In genomic region chr10:124669141-124669823, GRCh38 we compare ENCODE assay signal across 16 cellular contexts.
DNase-seq lines count a peak whose midpoint lies in the region; ATAC-seq and TF ChIP-seq lines count a peak whose summit lies in the region.
"Had no signal": no experiment of that assay in that cellular context is flagged by ENCODE, and none has a peak within 500 bp of the region (broad histone marks: within the 10 kb centered on the region; RNA-seq: fewer than 3 reads in every experiment).

No MANE protein-coding gene starts in this region.

- H3K4me2 ChIP-seq in neuronal stem cell (ENCODE audit: insufficient read depth, low read length, poor library complexity, severe bottlenecking) = no peak overlapping the region

- H3K79me1 ChIP-seq in neuronal stem cell (ENCODE audit: low read depth, low read length) = peaks cover 20% of the 10 kb centered on the region

- no peak overlapping the region for H3K23ac ChIP-seq in neuronal stem cell (ENCODE audit: low read depth, low read length, poor library complexity)

- WGBS in esophagus squamous epithelium, 2 donors = 96 to 100% methylated on average over 1 to 4 of the region's 20 CpGs
- no CpG with 5 or more reads among the region's 20 CpGs for WGBS in neuronal stem cell (ENCODE audit: extremely low coverage in 2 of 2, insufficient read length in 2 of 2, insufficient replicate concordance in 1 of 2), 2 donors
- WGBS in thyroid gland, 2 donors = 81 to 92% methylated on average over 8 to 19 of the region's 20 CpGs

- H2AFZ ChIP-seq in neuronal stem cell (ENCODE audit: low read length) = no peak overlapping the region

- H2AK5ac ChIP-seq in neuronal stem cell (ENCODE audit: low read depth, low read length) = peak overlapping the region; percentile 67

- H3K4me1 ChIP-seq in esophagus squamous epithelium (peaks cover 44 to 95% (median 52%) of the 10 kb centered on the region in 3 donors), neuronal stem cell (ENCODE audit: control insufficient read depth in 2 of 2, insufficient read depth in 1 of 2, low read depth in 1 of 2, low read length in 2 of 2) (peaks cover 9 to 38% of the 10 kb centered on the region in 2 donors), thyroid gland (peaks cover 64 to 94% of the 10 kb centered on the region in 2 donors)

- H3K4me3 ChIP-seq in esophagus squamous epithelium (no peak overlapping the region), neuronal stem cell (ENCODE audit: low read length in 2 of 2) (no peak overlapping the region), thyroid gland (replicated peaks in 1 of 3) (no peak overlapping the region)

- H3K36me3 ChIP-seq in esophagus squamous epithelium (peaks cover 0 to 72% (median 5%) of the 10 kb centered on the region in 3 donors), neuronal stem cell (replicated peaks in 1 of 2; ENCODE audit: control insufficient read depth in 2 of 2, insufficient read depth in 2 of 2, low read length in 2 of 2) (peaks cover 6 to 59% of the 10 kb centered on the region in 2 donors), thyroid gland (no peaks in the 10 kb centered on the region)

- H3K27me3 ChIP-seq in esophagus squamous epithelium = no peaks in the 10 kb centered on the region
- no peaks in the 10 kb centered on the region for H3K27me3 ChIP-seq in neuronal stem cell (ENCODE audit: control insufficient read depth in 3 of 3, insufficient read depth in 3 of 3, low read depth in 1 of 3, low read length in 3 of 3)
- no peaks in the 10 kb centered on the region for H3K27me3 ChIP-seq in thyroid gland

- H3K27ac ChIP-seq in esophagus squamous epithelium (peak overlapping the region in 3 of 4 donors; percentile 32 to 64 (median 46)), neuronal stem cell (replicated peaks; ENCODE audit: low read length) (no peak overlapping the region), thyroid gland (peak overlapping the region in 2 of 3 donors; percentile 34 to 95)

- H2BK12ac ChIP-seq in neuronal stem cell (ENCODE audit: low read length) = no peak overlapping the region

- in situ Hi-C loops in G401 (cut with HindIII; ENCODE audit: low sequenced_read_pairs) = no loop called here

- no peak overlapping the region for H4K8ac ChIP-seq in neuronal stem cell (ENCODE audit: low read depth, low read length)

- TF ChIP-seq POLR2A in esophagus squamous epithelium (IDR thresholded peaks at IDR 0.05) (no peak), thyroid gland (IDR thresholded peaks at IDR 0.05) (no peak)

- no peak overlapping the region for H2BK15ac ChIP-seq in neuronal stem cell (ENCODE audit: low read length)

- no peak for TF ChIP-seq CTCF in esophagus squamous epithelium (IDR thresholded peaks at IDR 0.05)
- no peak for TF ChIP-seq CTCF in thyroid gland (IDR thresholded peaks at IDR 0.05)
- TF ChIP-seq CTCF in GM10266 (IDR thresholded peaks at IDR 0.05; ENCODE audit: control insufficient read depth, insufficient read depth, low read depth, missing control alignments) = no peak

- intact Hi-C loops in esophagus squamous epithelium (cut with DNase I) (no loop called here), thyroid gland (cut with DNase I) (no loop called here)

- H4K91ac ChIP-seq in neuronal stem cell (ENCODE audit: low read depth, low read length, poor library complexity) = no peak overlapping the region

- H3K18ac ChIP-seq in neuronal stem cell (ENCODE audit: low read length) = peak overlapping the region; percentile 53

- no peaks in the 10 kb centered on the region for H3K9me3 ChIP-seq in esophagus squamous epithelium
- no peaks in the 10 kb centered on the region for H3K9me3 ChIP-seq in neuronal stem cell (replicated peaks in 1 of 2; ENCODE audit: control insufficient read depth in 2 of 2, insufficient read depth in 1 of 2, low read depth in 1 of 2, low read length in 2 of 2)
- no peaks in the 10 kb centered on the region for H3K9me3 ChIP-seq in thyroid gland

- H3K9ac ChIP-seq in neuronal stem cell (ENCODE audit: low read depth, low read length, poor library complexity) = no peak overlapping the region

- no peak for ATAC-seq in GM18867 (IDR thresholded peaks at IDR 0.05; ENCODE audit: unreplicated experiment)

- H3K4ac ChIP-seq in neuronal stem cell (ENCODE audit: low read length) = no peak overlapping the region

- H2BK120ac ChIP-seq in neuronal stem cell (ENCODE audit: low read depth, low read length) = no peak overlapping the region

- H3K14ac ChIP-seq in neuronal stem cell (ENCODE audit: low read length) = no peak overlapping the region

- peak; percentile 49 for DNase-seq in G401 (ENCODE audit: low spot score)
- no peak for DNase-seq in esophagus squamous epithelium (lab: John Stamatoyannopoulos, UW)
- DNase-seq in neuronal stem cell (ENCODE audit: low spot score) = no peak
- DNase-seq in thyroid gland = no peak
- no peak for DNase-seq in GM10266 (ENCODE audit: extremely low spot score)
- no peak for DNase-seq in mucosa of gallbladder (ENCODE audit: low spot score)
- DNase-seq: activated CD4-positive, alpha-beta T cell treated with anti-CD3 and anti-CD28 coated beads, Interleukin-2, amount 50 U/mL, for 4 hours; activated naive CD4-positive, alpha-beta T cell; activated T-cell treated with anti-CD3 and anti-CD28 coated beads for 4 hours; GF-D8; KG1; NCI-H2081; NCI-H524; stimulated activated CD8-positive, alpha-beta memory T cell treated with anti-CD3 and anti-CD28 coated beads, Interleukin-4, amount 100 ng/mL, for 48 hours; SW 1271 had no signal

- peak overlapping the region; percentile 20 for H2BK5ac ChIP-seq in neuronal stem cell (ENCODE audit: low read length)
